8 cellular contexts compared by ENCODE assay signal in genomic region chr12:6635856-6636521, GRCh38. TPM values are rescaled to one million over a fixed set of nuclear protein-coding genes. Genes with fewer than 3 reads are reported as not detected.
DNase-seq lines count a peak whose midpoint lies in the region; ATAC-seq and TF ChIP-seq lines count a peak whose summit lies in the region.

LPAR5 (minus strand) TSS chr12:6635959; CDS start chr12:6621248, 14,711 bp downstream.

- peak within 1 kb of the TSS; percentile 97 for H3K27ac ChIP-seq in BLaER1
- no peak within 1 kb of the TSS for H3K27ac ChIP-seq in gastrocnemius medialis

- H3K27me3 ChIP-seq in BLaER1 (no peaks in the 10 kb centered on the region), gastrocnemius medialis (no peaks in the 10 kb centered on the region)

- H3K4me3 ChIP-seq in BLaER1 (peak within 1 kb of the TSS; percentile 68), cardiac fibroblast (replicated peaks in 1 of 2; ENCODE audit: low read depth in 2 of 2, low read length in 2 of 2) (no peak within 1 kb of the TSS), gastrocnemius medialis (no peak within 1 kb of the TSS)

- in situ Hi-C loops in gastrocnemius medialis (cut with MboI; ENCODE audit: low sequenced_read_pairs in 4 of 4), result no loop called here

- peak within 1 kb of the TSS; percentile 97 for H3K4me2 ChIP-seq in BLaER1

- H3K4me1 ChIP-seq in BLaER1, result peaks cover 93% of the 10 kb centered on the region
- H3K4me1 ChIP-seq in gastrocnemius medialis, result no peaks in the 10 kb centered on the region

- intact Hi-C loops in gastrocnemius medialis (cut with DNase I; ENCODE audit: low total_unique reads), result no loop called here

- peak within 1 kb of the TSS; percentile 89 for H3K9ac ChIP-seq in BLaER1

- peak; percentile 59 for DNase-seq in NCI-H226
- peak; percentile 7 to 32 for DNase-seq in cardiac fibroblast (ENCODE audit: low read depth in 2 of 2)
- peak; percentile 81 for DNase-seq in mucosa of gallbladder (ENCODE audit: low spot score)
- no peak for DNase-seq in gastrocnemius medialis
- no peak for DNase-seq in cerebellar nuclear complex (lab: John Stamatoyannopoulos, UW)

- no peak for TF ChIP-seq POLR2A in gastrocnemius medialis (IDR thresholded peaks at IDR 0.05)

- H3K9me3 ChIP-seq in BLaER1 (no peaks in the 10 kb centered on the region), gastrocnemius medialis (no peaks in the 10 kb centered on the region)

- no peaks in the 10 kb centered on the region for H4K20me1 ChIP-seq in BLaER1

- peak; percentile 57 for ATAC-seq in GM19324 (IDR thresholded peaks at IDR 0.05; ENCODE audit: low FRiP score, unreplicated experiment)
- no peak for ATAC-seq in gastrocnemius medialis
- ATAC-seq in GM19397 (IDR thresholded peaks at IDR 0.05; ENCODE audit: unreplicated experiment), result no peak

- no peaks in the 10 kb centered on the region for H3K36me3 ChIP-seq in BLaER1
- no peaks in the 10 kb centered on the region for H3K36me3 ChIP-seq in gastrocnemius medialis

- TF ChIP-seq CTCF in cardiac fibroblast (IDR thresholded peaks at IDR 0.05; ENCODE audit: low read depth, low read length) (no peak), gastrocnemius medialis (IDR thresholded peaks at IDR 0.05 in 4 of 5, conservative IDR thresholded peaks at IDR 0.05 in 1 of 5) (no peak)

RNA-seq across cellular contexts. Expression of gene LPAR5, which starts in this region (rescaled TPM):
- total RNA-seq in mucosa of gallbladder (15.0 TPM), gastrocnemius medialis (under 1 TPM; 0.17 to 0.75 (median 0.47) TPM)

Comparison
In these comparisons a context has a peak if more than half of its experiments do, and no peak if none do; other contexts are left out.
1. DNase-seq: peak in NCI-H226 (single experiment), cardiac fibroblast (2 of 2) and mucosa of gallbladder (single experiment); none in gastrocnemius medialis (0 of 2) and cerebellar nuclear complex (0 of 2).